Comparison of ENCODE assay signal across 8 cellular contexts in the genomic region with DNA sequence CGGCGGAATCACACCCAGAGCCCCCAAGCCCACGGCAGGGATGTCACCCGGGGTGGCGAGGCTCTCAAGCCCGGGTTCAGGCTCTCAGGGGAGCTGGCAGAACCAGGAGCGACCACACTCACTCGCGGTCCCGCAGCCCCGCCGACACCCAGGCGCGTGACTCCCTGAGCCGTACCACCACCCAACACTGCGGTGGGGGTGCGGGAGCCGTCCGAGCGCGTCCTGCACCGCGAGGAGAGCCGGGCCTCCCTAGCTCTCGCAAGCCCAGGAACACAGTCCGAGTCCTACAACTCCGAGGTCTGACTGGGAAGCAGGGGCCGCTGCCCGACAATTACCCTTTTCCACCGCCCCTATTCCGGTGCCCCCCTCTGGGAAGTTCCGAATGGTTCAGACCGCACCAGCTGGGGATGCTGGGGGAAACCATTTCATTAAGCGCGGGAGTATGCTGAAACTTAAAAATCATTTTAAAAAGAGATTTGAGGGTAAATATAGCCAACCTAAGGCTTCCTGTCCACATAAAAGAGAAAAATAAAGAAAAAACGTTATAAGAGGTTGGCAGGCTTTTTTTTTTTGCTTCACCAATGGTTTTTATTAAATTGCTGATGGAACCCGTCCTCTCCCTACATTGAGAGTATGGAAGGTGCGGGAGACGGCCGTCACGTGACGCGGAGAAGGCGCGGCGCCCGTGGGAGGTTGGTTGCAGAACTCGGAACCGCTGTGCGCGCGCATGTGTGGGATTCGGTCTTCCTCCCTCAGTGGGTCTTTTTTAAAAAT. TPM values are rescaled to one million over a fixed set of nuclear protein-coding genes. Genes with fewer than 3 reads are reported as not detected.
A peak's percentile ranks its signal among the peaks of the same experiment; 100 is the strongest.
DNase-seq lines count a peak whose midpoint lies in the region; ATAC-seq and TF ChIP-seq lines count a peak whose summit lies in the region.

A gene with protein sequence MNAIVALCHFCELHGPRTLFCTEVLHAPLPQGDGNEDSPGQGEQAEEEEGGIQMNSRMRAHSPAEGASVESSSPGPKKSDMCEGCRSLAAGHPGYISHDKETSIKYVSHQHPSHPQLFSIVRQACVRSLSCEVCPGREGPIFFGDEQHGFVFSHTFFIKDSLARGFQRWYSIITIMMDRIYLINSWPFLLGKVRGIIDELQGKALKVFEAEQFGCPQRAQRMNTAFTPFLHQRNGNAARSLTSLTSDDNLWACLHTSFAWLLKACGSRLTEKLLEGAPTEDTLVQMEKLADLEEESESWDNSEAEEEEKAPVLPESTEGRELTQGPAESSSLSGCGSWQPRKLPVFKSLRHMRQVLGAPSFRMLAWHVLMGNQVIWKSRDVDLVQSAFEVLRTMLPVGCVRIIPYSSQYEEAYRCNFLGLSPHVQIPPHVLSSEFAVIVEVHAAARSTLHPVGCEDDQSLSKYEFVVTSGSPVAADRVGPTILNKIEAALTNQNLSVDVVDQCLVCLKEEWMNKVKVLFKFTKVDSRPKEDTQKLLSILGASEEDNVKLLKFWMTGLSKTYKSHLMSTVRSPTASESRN (minus strand): TSS at position 143 of the 774 bp plus-strand sequence. CDS start 9,031 bp downstream, outside the sequence.

- peak within 1 kb of the TSS; percentile 98 for H3K9ac ChIP-seq in MM.1S (ENCODE audit: low read length)

- peaks cover 23% of the 10 kb centered on the region for H3K4me1 ChIP-seq in MM.1S (ENCODE audit: low read length)
- H3K4me1 ChIP-seq in SJSA1 (replicated peaks): peaks cover 11% of the 10 kb centered on the region
- H3K4me1 ChIP-seq in foreskin keratinocyte: no peaks in the 10 kb centered on the region
- H3K4me1 ChIP-seq in neuron (ENCODE audit: insufficient read depth, low read length): peaks cover 13% of the 10 kb centered on the region

- peak within 1 kb of the TSS; percentile 93 for H3K4me3 ChIP-seq in MM.1S (ENCODE audit: low read length)
- peak within 1 kb of the TSS; percentile 77 for H3K4me3 ChIP-seq in SJSA1
- H3K4me3 ChIP-seq in neuron (ENCODE audit: low read length): peak within 1 kb of the TSS; percentile 97

- H3K79me2 ChIP-seq in MM.1S (ENCODE audit: low read length): peaks cover 44% of the 10 kb centered on the region

- peak within 1 kb of the TSS; percentile 86 for H2AFZ ChIP-seq in MM.1S (ENCODE audit: low read length)
- peak within 1 kb of the TSS; percentile 92 for H2AFZ ChIP-seq in neuron (ENCODE audit: low read depth, low read length)

- DNase-seq in GDM1 (lab: John Stamatoyannopoulos, UW) (peak; percentile 73), HCEC 1CT (peak; percentile 84), MM.1S (peak; percentile 83), SJSA1 (ENCODE audit: low read depth in 1 of 2, low spot score in 2 of 2) (peak; percentile 82 to 97), foreskin keratinocyte (peak; percentile 67 to 87), stromal cell of bone marrow (ENCODE audit: low read depth) (peak; percentile 76)
- DNase-seq in activated naive CD4-positive, alpha-beta T cell (lab: John Stamatoyannopoulos, UW): peak; percentile 63 to 83 (median 73)

- H3K9me3 ChIP-seq in MM.1S (replicated peaks; ENCODE audit: insufficient read depth, low read length) (no peaks in the 10 kb centered on the region), SJSA1 (replicated peaks) (no peaks in the 10 kb centered on the region), neuron (ENCODE audit: low read length) (no peaks in the 10 kb centered on the region)

- no peaks in the 10 kb centered on the region; the same call in 1 of the 2 replicates for H3K36me3 ChIP-seq in MM.1S (replicated peaks; ENCODE audit: insufficient read depth, low read length)
- 0 out of 2 replicates have a peak, but pooled peaks cover 7% of the 10 kb centered on the region for H3K36me3 ChIP-seq in SJSA1
- peaks cover 10% of the 10 kb centered on the region for H3K36me3 ChIP-seq in neuron (ENCODE audit: insufficient read depth, low read length)

- H3K9me2 ChIP-seq in MM.1S (replicated peaks; ENCODE audit: insufficient read depth, low read length): no peaks in the 10 kb centered on the region

- H3K27me3 ChIP-seq in MM.1S (replicated peaks; ENCODE audit: insufficient read depth, low read length): no peaks in the 10 kb centered on the region
- H3K27me3 ChIP-seq in SJSA1 (replicated peaks): no peaks in the 10 kb centered on the region
- H3K27me3 ChIP-seq in foreskin keratinocyte: no peaks in the 10 kb centered on the region
- no peaks in the 10 kb centered on the region for H3K27me3 ChIP-seq in neuron (ENCODE audit: insufficient read depth, low read length)

- H3K27ac ChIP-seq in MM.1S (ENCODE audit: low read length): peak within 1 kb of the TSS; percentile 71
- H3K27ac ChIP-seq in SJSA1: peak within 1 kb of the TSS; percentile 99
- H3K27ac ChIP-seq in foreskin keratinocyte: peak within 1 kb of the TSS; percentile 100

- H4K20me1 ChIP-seq in MM.1S (ENCODE audit: insufficient read depth, low read length): no peaks in the 10 kb centered on the region

- TF ChIP-seq CTCF in MM.1S (IDR thresholded peaks at IDR 0.05; ENCODE audit: low read length) (no peak), foreskin keratinocyte (conservative IDR thresholded peaks at IDR 0.05) (no peak)

- peak; percentile 83 for ATAC-seq in foreskin keratinocyte

- H3K4me2 ChIP-seq in MM.1S (ENCODE audit: low read depth, low read length): peak within 1 kb of the TSS; percentile 95

- peaks cover 18% of the 10 kb centered on the region for H3F3A ChIP-seq in MM.1S (ENCODE audit: insufficient read depth, low read length)

RNA-seq across cellular contexts. Expression of the gene that starts here (rescaled TPM):
- 14.3 and 18.6 TPM in 2 replicates for total RNA-seq in SJSA1 (2014; rRNA removed; shearing (Covaris generic))
- 16.6 and 17.3 TPM in 2 replicates for total RNA-seq in foreskin keratinocyte
- polyA plus RNA-seq in foreskin keratinocyte: 6.0 and 6.8 TPM in 2 replicates

Comparison
In these comparisons a context has a peak if more than half of its experiments do, and no peak if none do; other contexts are left out.
1. Peak in every context shown above with its lines: DNase-seq, ATAC-seq, H3K4me3 ChIP-seq and H3K27ac ChIP-seq.